9 cellular contexts compared by ENCODE assay signal in genomic region chr11:57792060-57792541, GRCh38. TPM values are rescaled to one million over a fixed set of nuclear protein-coding genes. Genes with fewer than 3 reads are reported as not detected.
DNase-seq lines count a peak whose midpoint lies in the region; ATAC-seq and TF ChIP-seq lines count a peak whose summit lies in the region.
"Had no signal": no experiment of that assay in that cellular context is flagged by ENCODE, and none has a peak within 500 bp of the region (broad histone marks: within the 10 kb centered on the region; RNA-seq: fewer than 3 reads in every experiment).

No MANE protein-coding gene starts in this region.

- TSS peak; percentile 90 for BruUV-seq in Calu3 (replicated peaks; lab: Mats Ljungman, UMichigan)

- peaks cover 75% of the 10 kb centered on the region for H3K4me1 Mint-ChIP-seq in Calu3 (ENCODE audit: low read depth, unreplicated experiment)

- CTCF ChIA-PET in Calu3 (lab: Charles Lee) = interaction anchor here (1.1 kb wide), 2 partner anchors 14 to 25 kb away, joined by 3 to 4 read pairs; no protein-coding TSS in a partner anchor

- TF ChIP-seq POLR2A in gastroesophageal sphincter (IDR thresholded peaks at IDR 0.05) = no peak

- H3K4me2 ChIP-seq in smooth muscle cell = peak overlapping the region; percentile 60

- H3K4me3 Mint-ChIP-seq in Calu3 (ENCODE audit: low read depth, unreplicated experiment) = peak overlapping the region; percentile 83

- H3K36me3 ChIP-seq in gastroesophageal sphincter = peaks cover 4 to 37% of the 10 kb centered on the region in 2 donors
- H3K36me3 ChIP-seq in smooth muscle cell (ENCODE audit: low read depth) = peaks cover 9% of the 10 kb centered on the region

- DNase-seq in Calu3 = no peak
- peak; percentile 8 for DNase-seq in NAMALWA (ENCODE audit: low spot score)
- DNase-seq in activated T-cell treated with anti-CD3 and anti-CD28 coated beads, Interleukin-2, amount 50 U/mL, for 1 hour = peak; percentile 82
- DNase-seq in smooth muscle cell (lab: John Stamatoyannopoulos, UW; ENCODE audit: unreplicated experiment) = no peak
- no peak for DNase-seq in DMS53 (lab: John Stamatoyannopoulos, UW)
- no peak for DNase-seq in retina

- no peaks in the 10 kb centered on the region for H3K27me3 Mint-ChIP-seq in Calu3 (ENCODE audit: unreplicated experiment)

- H3K79me2 ChIP-seq in smooth muscle cell (ENCODE audit: low read depth) = peaks cover 95% of the 10 kb centered on the region

- H3K27ac ChIP-seq in gastroesophageal sphincter (peak overlapping the region; percentile 6 to 60 (median 50)), smooth muscle cell (ENCODE audit: low read depth) (peak overlapping the region; percentile 74)

- TF ChIP-seq CTCF in Calu3 (IDR thresholded peaks at IDR 0.05; ENCODE audit: unreplicated experiment) (no peak), gastroesophageal sphincter (IDR thresholded peaks at IDR 0.05) (no peak), smooth muscle cell (IDR thresholded peaks at IDR 0.05; ENCODE audit: borderline replicate concordance, insufficient read depth, poor library complexity, severe bottlenecking) (no peak)

- no peaks in the 10 kb centered on the region for H3K9me3 Mint-ChIP-seq in Calu3 (ENCODE audit: low read depth, unreplicated experiment)

- H3K4me1 ChIP-seq in gastroesophageal sphincter = peaks cover 6 to 86% (median 27%) of the 10 kb centered on the region in 3 donors
- peaks cover 30% of the 10 kb centered on the region for H3K4me1 ChIP-seq in smooth muscle cell (ENCODE audit: low read depth)

- H3K36me3 Mint-ChIP-seq in Calu3 (ENCODE audit: insufficient read depth, unreplicated experiment) = peaks cover 78% of the 10 kb centered on the region

- H3K27ac Mint-ChIP-seq in Calu3 (ENCODE audit: unreplicated experiment) = peak overlapping the region; percentile 89

- H3K4me3 ChIP-seq in gastroesophageal sphincter (no peak overlapping the region), smooth muscle cell (no peak overlapping the region)

- no peak overlapping the region for H2AFZ ChIP-seq in smooth muscle cell (ENCODE audit: low read depth)

- no peaks in the 10 kb centered on the region for H3K9me3 ChIP-seq in gastroesophageal sphincter
- no peaks in the 10 kb centered on the region for H3K9me3 ChIP-seq in smooth muscle cell (replicated peaks; ENCODE audit: low read depth)

- no peak for TF ChIP-seq EP300 in gastroesophageal sphincter (IDR thresholded peaks at IDR 0.05)

- no peak overlapping the region for H3K9ac ChIP-seq in smooth muscle cell (ENCODE audit: low read depth)

- ATAC-seq in GM21786 (IDR thresholded peaks at IDR 0.05; ENCODE audit: unreplicated experiment) = peak; percentile 74
- ATAC-seq in gastroesophageal sphincter = peak; percentile 58

- peaks cover 98% of the 10 kb centered on the region for H4K20me1 ChIP-seq in smooth muscle cell (ENCODE audit: low read depth)

- 81 to 94% methylated on average over 4 to 7 of the region's 7 CpGs for WGBS in gastroesophageal sphincter (ENCODE audit: low coverage in 1 of 2), 2 donors
- 85% methylated on average over 7 of the region's 7 CpGs for WGBS in smooth muscle cell (ENCODE audit: low lambda C conversion rate)

- H3K27me3 ChIP-seq in gastroesophageal sphincter (no peaks in the 10 kb centered on the region), smooth muscle cell (ENCODE audit: low read depth) (no peaks in the 10 kb centered on the region)

- peaks cover 21% of the 10 kb centered on the region for H3F3A ChIP-seq in smooth muscle cell (ENCODE audit: low read depth)

- intact Hi-C loops in Calu3 (cut with micrococcal nuclease; ENCODE audit: unreplicated experiment) = no loop called here

RNA-seq across cellular contexts. Expression of gene CTNND1, which starts 30.5 kb away (rescaled TPM):
- 318 and 323 TPM in 2 replicates for total RNA-seq in Calu3 (2022)
- 100 to 1,000 TPM in 1 of 4 donors, 10 to 100 TPM in 3; 87.6 to 123 (median 93.8) TPM for total RNA-seq in gastroesophageal sphincter
- 135 and 156 TPM in 2 replicates for total RNA-seq in smooth muscle cell
- 66.0 and 74.8 TPM in 2 replicates for polyA plus RNA-seq in smooth muscle cell

RNA-seq across cellular contexts. Expression of gene BTBD18, which starts 40.5 kb away (rescaled TPM):
- total RNA-seq in Calu3 (2022) (not detected in 2 replicates), gastroesophageal sphincter (not detected), smooth muscle cell (not detected in 2 replicates)
- 0.22 and 0.50 TPM in 2 replicates for polyA plus RNA-seq in smooth muscle cell
- polyA plus RNA-seq: neural cell had no signal

RNA-seq across cellular contexts. Expression of gene SELENOH, which starts 50.8 kb away (rescaled TPM):
- total RNA-seq in Calu3 (2022) (124 and 131 TPM in 2 replicates), gastroesophageal sphincter (100 to 1,000 TPM in 2 of 4 donors, 10 to 100 TPM in 2; 81.2 to 143 (median 97.0) TPM), smooth muscle cell (120 and 131 TPM in 2 replicates)
- polyA plus RNA-seq in smooth muscle cell = 141 and 143 TPM in 2 replicates

Comparison
In these comparisons a context has a peak if more than half of its experiments do, and no peak if none do; other contexts are left out.
1. DNase-seq: peak in NAMALWA (single experiment) and activated T-cell treated with anti-CD3 and anti-CD28 coated beads, Interleukin-2, amount 50 U/mL, for 1 hour (single experiment); none in Calu3 (single experiment), smooth muscle cell (single experiment), DMS53 (single experiment) and retina (single experiment).